In the genomic region with DNA sequence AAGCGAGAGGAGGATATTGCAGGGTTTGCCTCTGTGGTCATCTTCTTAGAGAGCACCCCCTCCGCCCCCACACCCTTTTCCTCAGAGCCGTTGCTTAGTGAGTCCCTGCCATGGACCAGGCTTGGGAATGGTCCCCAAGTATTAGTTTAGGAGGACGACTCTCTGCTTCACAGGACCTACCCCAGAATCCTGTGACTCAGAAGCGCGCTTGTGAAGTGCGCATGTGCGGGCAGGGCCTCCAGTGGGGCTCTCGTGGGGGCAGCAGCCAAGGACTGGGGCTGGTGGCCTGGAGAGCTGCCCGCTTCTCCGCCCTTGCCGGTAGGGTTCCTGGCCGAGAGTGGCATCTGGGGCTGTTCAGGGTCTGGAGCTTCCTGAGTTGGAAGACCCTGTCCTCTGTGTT, we compare ENCODE assay signal across 8 cellular contexts. TPM values are rescaled to one million over a fixed set of nuclear protein-coding genes. Genes with fewer than 3 reads are reported as not detected.
DNase-seq lines count a peak whose midpoint lies in the region; ATAC-seq and TF ChIP-seq lines count a peak whose summit lies in the region.

No MANE protein-coding gene starts in this region.

- no peaks in the 10 kb centered on the region for H3K4me1 ChIP-seq in breast epithelium

- H3K27me3 Mint-ChIP-seq in memory B cell = no peaks in the 10 kb centered on the region

- peak overlapping the region; percentile 53 for H3K4me3 ChIP-seq in AG10803 (ENCODE audit: low read length)
- peak overlapping the region; percentile 24 to 59 (median 47) for H3K4me3 ChIP-seq in breast epithelium

- H3K36me3 Mint-ChIP-seq in memory B cell = peaks cover 4% of the 10 kb centered on the region

- ATAC-seq in memory B cell (ENCODE audit: low read depth) (no peak), GM18868 (IDR thresholded peaks at IDR 0.05; ENCODE audit: unreplicated experiment) (no peak), HG02798 (IDR thresholded peaks at IDR 0.05; ENCODE audit: poor library complexity, unreplicated experiment) (no peak)

- DNase-seq in AG10803 (ENCODE audit: low read depth) (no peak), NCI-H1092 (lab: John Stamatoyannopoulos, UW) (peak; percentile 36), breast epithelium (ENCODE audit: low spot score in 2 of 2) (no peak), memory B cell (ENCODE audit: low spot score in 2 of 2) (no peak), NCI-H345 (lab: John Stamatoyannopoulos, UW) (no peak)
- DNase-seq in stimulated activated CD4-positive, alpha-beta T cell treated with anti-CD3 and anti-CD28 coated beads, Interleukin-4, amount 100 ng/mL, for 24 hours = no peak

- peak overlapping the region; percentile 72 to 80 for H3K27ac ChIP-seq in breast epithelium

- TF ChIP-seq POLR2A in breast epithelium (IDR thresholded peaks at IDR 0.05) = no peak

- no peak for TF ChIP-seq CTCF in AG10803 (conservative IDR thresholded peaks at IDR 0.05; ENCODE audit: low read length)
- no peak for TF ChIP-seq CTCF in breast epithelium (IDR thresholded peaks at IDR 0.05)

- no peaks in the 10 kb centered on the region for H3K9me3 ChIP-seq in breast epithelium

- intact Hi-C loops in breast epithelium (cut with DNase I; ENCODE audit: low total_unique reads) = no loop called here

- no peaks in the 10 kb centered on the region for H3K36me3 ChIP-seq in breast epithelium

- no peak overlapping the region for H3K27ac Mint-ChIP-seq in memory B cell

- no peaks in the 10 kb centered on the region for H3K27me3 ChIP-seq in breast epithelium

- H3K9me3 Mint-ChIP-seq in memory B cell = no peaks in the 10 kb centered on the region

- peak overlapping the region; percentile 32 for H3K4me3 Mint-ChIP-seq in memory B cell

- peaks cover 24% of the 10 kb centered on the region for H3K4me1 Mint-ChIP-seq in memory B cell

RNA-seq across cellular contexts. Expression of a gene that starts 37.3 kb away (rescaled TPM):
- total RNA-seq in breast epithelium = 100 to 1,000 TPM in 2 of 3 donors, 10 to 100 TPM in 1; 68.5 to 166 (median 127) TPM

RNA-seq across cellular contexts. Expression of a gene that starts 59.4 kb away (rescaled TPM):
- total RNA-seq in breast epithelium = 1 to 10 TPM; 1.6 to 6.0 (median 4.2) TPM
